In genomic region chr11:11482726-11483125, GRCh38 we compare ENCODE assay signal across 25 cellular contexts.
A peak's percentile ranks its signal among the peaks of the same experiment; 100 is the strongest.
DNase-seq lines count a peak whose midpoint lies in the region; ATAC-seq and TF ChIP-seq lines count a peak whose summit lies in the region.
"Had no signal": no experiment of that assay in that cellular context is flagged by ENCODE, and none has a peak within 500 bp of the region (broad histone marks: within the 10 kb centered on the region; RNA-seq: fewer than 3 reads in every experiment).

No MANE protein-coding gene starts in this region.

- H4K20me1 ChIP-seq in IMR-90 (ENCODE audit: insufficient read depth, low read length): no peaks in the 10 kb centered on the region
- H4K20me1 ChIP-seq in hepatocyte (ENCODE audit: insufficient read depth, poor library complexity, severe bottlenecking): no peaks in the 10 kb centered on the region
- H4K20me1 ChIP-seq: BLaER1 had no signal

- H3K56ac ChIP-seq in IMR-90 (ENCODE audit: extremely low read depth, insufficient read depth, low read length): no peak overlapping the region

- intact Hi-C loops in IMR-90 (cut with micrococcal nuclease): no loop called here

- no peak overlapping the region for H3K4me2 ChIP-seq in IMR-90 (ENCODE audit: low read depth, low read length)
- H3K4me2 ChIP-seq in hepatocyte: no peak overlapping the region
- H3K4me2 ChIP-seq: BLaER1 had no signal

- peaks cover 7% of the 10 kb centered on the region for H3K4me1 Mint-ChIP-seq in mesothelial cell of epicardium
- H3K4me1 Mint-ChIP-seq: CD14-positive monocyte; CD4-positive, alpha-beta memory T cell; CD4-positive, CD25-positive, alpha-beta regulatory T cell; CD8-positive, alpha-beta memory T cell had no signal

- H2AK9ac ChIP-seq in IMR-90 (replicated peaks; ENCODE audit: low read depth, low read length, poor library complexity): no peak overlapping the region

- H3K79me2 ChIP-seq in hepatocyte: no peaks in the 10 kb centered on the region

- no peak overlapping the region for H4K5ac ChIP-seq in IMR-90 (ENCODE audit: low read depth, low read length)

- no peak overlapping the region for H3K18ac ChIP-seq in IMR-90 (ENCODE audit: low read depth, low read length)

- no peak for TF ChIP-seq CTCF in IMR-90 (conservative IDR thresholded peaks at IDR 0.05; ENCODE audit: low read depth, low read length)
- no peak for TF ChIP-seq CTCF in retinal pigment epithelial cell (conservative IDR thresholded peaks at IDR 0.05; ENCODE audit: low read depth, low read length)
- TF ChIP-seq CTCF in hepatocyte (IDR thresholded peaks at IDR 0.05; ENCODE audit: poor library complexity): no peak
- TF ChIP-seq CTCF in mesothelial cell of epicardium (IDR thresholded peaks at IDR 0.05; ENCODE audit: unreplicated experiment): no peak

- no peaks in the 10 kb centered on the region for H3K9me2 ChIP-seq in hepatocyte (replicated peaks; ENCODE audit: insufficient read depth)

- H2AFZ ChIP-seq in IMR-90 (replicated peaks; ENCODE audit: low read length, poor library complexity): no peak overlapping the region
- H2AFZ ChIP-seq in hepatocyte: no peak overlapping the region

- POLR2A ChIA-PET in IMR-90 (lab: Charles Lee; ENCODE audit: unreplicated experiment): no interaction called here

- CTCF ChIA-PET in IMR-90 (lab: Yijun Ruan, JAX): no interaction called here

- ATAC-seq in IMR-90 (ENCODE audit: low read depth) (no peak), HG02884 (IDR thresholded peaks at IDR 0.05; ENCODE audit: unreplicated experiment) (no peak)
- ATAC-seq: GM12878 had no signal

- 0 out of 2 replicates have a peak, but pooled peaks cover 2% of the 10 kb centered on the region for H3K4me1 ChIP-seq in IMR-90 (ENCODE audit: control insufficient read depth, insufficient read depth, low read length)
- H3K4me1 ChIP-seq in hepatocyte (ENCODE audit: insufficient read depth): no peaks in the 10 kb centered on the region

- no peak overlapping the region for H3K4me3 ChIP-seq in IMR-90 (ENCODE audit: insufficient read depth, low read depth, low read length)
- no peak overlapping the region for H3K4me3 ChIP-seq in MG63
- no peak overlapping the region for H3K4me3 ChIP-seq in retinal pigment epithelial cell (ENCODE audit: low read length)
- H3K4me3 ChIP-seq in hepatocyte: no peak overlapping the region
- H3K4me3 ChIP-seq: BLaER1, GM12878 had no signal

- H4K91ac ChIP-seq in IMR-90 (ENCODE audit: insufficient read depth, low read depth, low read length): no peak overlapping the region

- no peak overlapping the region for H2BK5ac ChIP-seq in IMR-90 (ENCODE audit: low read depth, low read length, poor library complexity, severe bottlenecking)

- TF ChIP-seq POLR2A in IMR-90 (IDR thresholded peaks at IDR 0.05; ENCODE audit: low read depth, low read length): no peak

- H2AK5ac ChIP-seq in IMR-90 (ENCODE audit: low read depth, low read length): no peak overlapping the region

- H3K27ac ChIP-seq in IMR-90 (ENCODE audit: insufficient read depth, low read length) (no peak overlapping the region), hepatocyte (no peak overlapping the region)
- H3K27ac ChIP-seq: BLaER1 had no signal

- H3K23ac ChIP-seq in IMR-90 (ENCODE audit: low read depth, low read length): no peak overlapping the region

- no peaks in the 10 kb centered on the region for H3K9me3 Mint-ChIP-seq in mesothelial cell of epicardium
- H3K9me3 Mint-ChIP-seq: CD4-positive, alpha-beta memory T cell had no signal

- H3K79me1 ChIP-seq in IMR-90 (ENCODE audit: low read depth in 1 of 2, low read length in 2 of 2): no peaks in the 10 kb centered on the region

- in situ Hi-C loops in IMR-90 (cut with MboI; ENCODE audit: low sequenced_read_pairs): no loop called here

- no peak overlapping the region for H2BK120ac ChIP-seq in IMR-90 (ENCODE audit: low read depth, low read length)

- no TSS peak for BruUV-seq in IMR-90 (replicated peaks; lab: Mats Ljungman, UMichigan)

- H3K36me3 Mint-ChIP-seq in mesothelial cell of epicardium: no peaks in the 10 kb centered on the region
- H3K36me3 Mint-ChIP-seq: CD14-positive monocyte; CD4-positive, alpha-beta memory T cell; CD4-positive, CD25-positive, alpha-beta regulatory T cell; CD8-positive, alpha-beta memory T cell had no signal

- no peaks in the 10 kb centered on the region for H3K36me3 ChIP-seq in IMR-90 (ENCODE audit: control insufficient read depth, insufficient read depth, low read length)
- no peaks in the 10 kb centered on the region for H3K36me3 ChIP-seq in MG63
- no peaks in the 10 kb centered on the region for H3K36me3 ChIP-seq in hepatocyte (replicated peaks; ENCODE audit: insufficient read depth, low read depth)
- H3K36me3 ChIP-seq: BE2C, BLaER1 had no signal

- 67% methylated on average over 2 of the region's 3 CpGs; no CpG with 5 or more reads in 1 of the 2 experiments for WGBS in IMR-90 (ENCODE audit: extremely low coverage in 2 of 2, insufficient read length in 1 of 2), 2 experiments
- 94% methylated on average over 3 of the region's 3 CpGs for WGBS in hepatocyte (ENCODE audit: low lambda C conversion rate, missing lambda C conversion rate)

- no peak for TF ChIP-seq RAD21 in IMR-90 (IDR thresholded peaks at IDR 0.05; ENCODE audit: low read length)

- no peak overlapping the region for H3K14ac ChIP-seq in IMR-90 (replicated peaks; ENCODE audit: low read depth, low read length)

- no peak overlapping the region for H2BK15ac ChIP-seq in IMR-90 (ENCODE audit: low read depth, low read length)

- H3K27me3 Mint-ChIP-seq in mesothelial cell of epicardium (ENCODE audit: low read depth): peaks cover 47% of the 10 kb centered on the region
- H3K27me3 Mint-ChIP-seq: CD4-positive, CD25-positive, alpha-beta regulatory T cell had no signal

- no peaks in the 10 kb centered on the region for H3K9me1 ChIP-seq in IMR-90 (ENCODE audit: insufficient read depth, low read length)

- H2BK20ac ChIP-seq in IMR-90 (ENCODE audit: low read depth, low read length): no peak overlapping the region

- peak; percentile 12 for DNase-seq in IMR-90
- DNase-seq in MG63: peak; percentile 64
- DNase-seq in astrocyte of the hippocampus (ENCODE audit: low read depth, low spot score): peak; percentile 65
- DNase-seq in retinal pigment epithelial cell (ENCODE audit: low read depth): peak; percentile 46
- no peak for DNase-seq in hepatocyte (ENCODE audit: low spot score)
- DNase-seq in mesothelial cell of epicardium (ENCODE audit: low spot score in 2 of 2, unreplicated experiment in 2 of 2): no peak
- DNase-seq: 8988T; ACHN; BE2C; C1 segment of cervical spinal cord; CD4-positive, alpha-beta memory T cell; CD4-positive, CD25-positive, alpha-beta regulatory T cell; CD8-positive, alpha-beta memory T cell; COR-L47; DMS 273 treated with DMSO at 0.1 percent for 48 hours; DMS153; DMS53; DMS79; DND-41; EL; GDM1 had no signal

- H3K4ac ChIP-seq in IMR-90 (ENCODE audit: low read depth, low read length): no peak overlapping the region

- H3K9me3 ChIP-seq in IMR-90 (ENCODE audit: control insufficient read depth, insufficient read depth, low read length): no peaks in the 10 kb centered on the region
- no peaks in the 10 kb centered on the region for H3K9me3 ChIP-seq in MG63
- H3K9me3 ChIP-seq in hepatocyte (ENCODE audit: low read depth): no peaks in the 10 kb centered on the region
- H3K9me3 ChIP-seq: BE2C, BLaER1 had no signal

- H3K27me3 ChIP-seq in IMR-90 (ENCODE audit: control insufficient read depth, insufficient read depth, low read length): peaks cover 5% of the 10 kb centered on the region; the same call in 1 of the 2 replicates
- no peaks in the 10 kb centered on the region for H3K27me3 ChIP-seq in MG63
- no peaks in the 10 kb centered on the region for H3K27me3 ChIP-seq in hepatocyte
- H3K27me3 ChIP-seq: BE2C, BLaER1 had no signal

- dilution Hi-C loops in IMR-90 (cut with HindIII; ENCODE audit: low sequenced_read_pairs, unreplicated experiment): no loop called here

- H4K8ac ChIP-seq in IMR-90 (ENCODE audit: low read depth in 2 of 2, low read length in 2 of 2): no peak overlapping the region

- no peak overlapping the region for H3K4me3 Mint-ChIP-seq in mesothelial cell of epicardium
- H3K4me3 Mint-ChIP-seq: CD14-positive monocyte; CD4-positive, alpha-beta memory T cell; CD4-positive, CD25-positive, alpha-beta regulatory T cell had no signal

- H3K27ac Mint-ChIP-seq in mesothelial cell of epicardium: no peak overlapping the region
- H3K27ac Mint-ChIP-seq: CD4-positive, alpha-beta memory T cell had no signal

- H3K9ac ChIP-seq in IMR-90 (ENCODE audit: low read depth, low read length): no peak overlapping the region
- H3K9ac ChIP-seq: BLaER1 had no signal

TF ChIP-seq in IMR-90, 13 proteins besides CTCF, POLR2A, EP300 and RAD21 (continues in another document):
- TF ChIP-seq CHD1 (IDR thresholded peaks at IDR 0.05; ENCODE audit: low read depth, low read length) (no peak), RCOR1 (IDR thresholded peaks at IDR 0.05; ENCODE audit: insufficient replicate concordance, low read length) (no peak), MAZ (IDR thresholded peaks at IDR 0.05; ENCODE audit: borderline replicate concordance, low read depth, low read length) (no peak), FOS (IDR thresholded peaks at IDR 0.05; ENCODE audit: low read depth, low read length) (no peak), SMC3 (IDR thresholded peaks at IDR 0.05; ENCODE audit: low read depth, low read length) (no peak), MAFK (IDR thresholded peaks at IDR 0.05; ENCODE audit: low read depth, low read length) (no peak), ELK1 (IDR thresholded peaks at IDR 0.05; ENCODE audit: borderline replicate concordance, low read depth, low read length) (no peak), RFX5 (IDR thresholded peaks at IDR 0.05; ENCODE audit: low read depth, low read length) (no peak), NFE2L2 (IDR thresholded peaks at IDR 0.05; ENCODE audit: low read depth, low read length) (no peak), BHLHE40 (IDR thresholded peaks at IDR 0.05; ENCODE audit: low read depth, low read length) (no peak), MXI1 (IDR thresholded peaks at IDR 0.05; ENCODE audit: borderline replicate concordance, low read depth, low read length) (no peak), CEBPB (IDR thresholded peaks at IDR 0.05; ENCODE audit: low read depth, low read length) (no peak)

Comparison
In these comparisons a context has a peak if more than half of its experiments do, and no peak if none do; other contexts are left out.
1. DNase-seq: peak in IMR-90 (single experiment), MG63 (single experiment), astrocyte of the hippocampus (single experiment) and retinal pigment epithelial cell (single experiment); none in hepatocyte (single experiment) and mesothelial cell of epicardium (0 of 2).